Comparison of ENCODE assay signal across 11 cellular contexts in the genomic region with DNA sequence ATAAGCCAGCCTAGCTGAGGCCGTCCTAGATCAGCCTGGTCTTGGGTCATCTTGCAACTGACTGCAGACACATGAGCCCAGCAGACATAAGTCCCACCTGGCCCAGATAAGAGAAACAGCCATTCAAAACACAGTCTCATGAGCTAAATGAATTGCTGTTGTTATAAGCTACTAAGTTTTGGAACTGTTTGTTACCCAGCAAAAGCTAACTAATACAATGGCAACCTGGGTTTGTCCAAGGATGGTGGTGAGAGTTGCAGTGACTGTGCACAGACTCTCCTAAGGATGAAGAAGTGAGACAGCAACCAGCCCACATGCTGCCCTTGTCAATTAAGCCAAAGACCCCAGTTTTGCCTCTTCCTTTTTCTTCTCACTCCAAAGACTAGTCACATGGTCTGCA.
"Had no signal": no experiment of that assay in that cellular context is flagged by ENCODE, and none has a peak within 500 bp of the region (broad histone marks: within the 10 kb centered on the region; RNA-seq: fewer than 3 reads in every experiment).

No MANE protein-coding gene starts in this region.

- H3K27ac ChIP-seq: GM23248 had no signal

- H3K36me3 ChIP-seq: HAP-1 had no signal

- H3K4me2 ChIP-seq: GM23338 had no signal

- H3K4me3 ChIP-seq: GM23248, GM23338, HAP-1 had no signal

- ATAC-seq: GM23338, HCT116 had no signal

- H2AFZ ChIP-seq: GM23248, GM23338 had no signal

- FAIRE-seq: H1, H54 had no signal

- H3K9me3 ChIP-seq: HAP-1 had no signal

- DNase-seq: GM23248, GOT3, H7, H9, HCEC 1CT, HFFc6 had no signal

- H3K9ac ChIP-seq: GM23248 had no signal
